In the genomic region with DNA sequence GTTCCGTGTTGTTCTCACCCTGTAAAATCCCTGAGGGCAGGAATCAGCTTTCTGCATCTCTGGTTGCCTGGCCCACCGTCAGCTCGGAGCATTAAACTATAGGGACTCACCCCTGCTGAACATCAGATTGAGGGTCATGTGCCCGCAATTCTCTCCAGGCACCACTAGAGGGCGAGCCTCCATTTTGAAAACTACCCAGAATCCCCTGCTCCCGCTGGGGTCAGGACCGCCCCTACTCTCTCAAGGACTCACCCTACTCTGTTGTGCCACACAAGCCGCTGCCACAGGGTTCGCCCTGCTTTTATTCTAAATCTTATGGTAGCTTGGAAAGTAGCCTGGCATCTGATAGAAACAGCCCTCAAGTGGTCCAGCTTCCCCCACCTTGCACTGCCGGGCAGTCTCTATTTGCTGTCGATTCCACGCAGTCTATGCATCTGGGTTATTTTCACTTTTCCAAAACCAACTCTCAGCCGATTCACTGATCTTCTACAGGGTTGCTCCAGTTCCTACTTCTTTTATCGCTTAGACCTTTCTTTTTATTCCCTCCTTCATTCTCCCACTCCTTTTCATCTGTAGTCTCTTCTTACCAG, we compare ENCODE assay signal across 8 cellular contexts.
A peak's percentile ranks its signal among the peaks of the same experiment; 100 is the strongest.
DNase-seq lines count a peak whose midpoint lies in the region; ATAC-seq, FAIRE-seq and TF ChIP-seq lines count a peak whose summit lies in the region.

No MANE protein-coding gene starts in this region.

- TF ChIP-seq CTCF in GM10266 (IDR thresholded peaks at IDR 0.05; ENCODE audit: control insufficient read depth, insufficient read depth, low read depth, missing control alignments) (peak; percentile 54), LNCAP (IDR thresholded peaks at IDR 0.05) (peak; percentile 75), K562 (IDR thresholded peaks at IDR 0.05 in 2 of 3, conservative IDR thresholded peaks at IDR 0.05 in 1 of 3; ENCODE audit: insufficient read depth in 2 of 3, low read depth in 1 of 3, low read length in 3 of 3) (peak; percentile 72 to 94 (median 76)), nephron (IDR thresholded peaks at IDR 0.05; ENCODE audit: unreplicated experiment in 3 of 3) (peak; percentile 34 to 47 (median 38))

- no peaks in the 10 kb centered on the region for H3K36me3 ChIP-seq in K562 (ENCODE audit: control insufficient read depth, insufficient read depth, low read length)

- 23% methylated on average over 14 of the region's 14 CpGs for WGBS in K562 (ENCODE audit: insufficient coverage, low coverage, missing lambda C conversion rate)

- peak; percentile 42 for DNase-seq in GM10266 (ENCODE audit: extremely low spot score)
- DNase-seq in K562 (ENCODE audit: extremely low read depth in 1 of 4, low spot score in 3 of 4), result peak; percentile 65 to 88 (median 79)
- DNase-seq in medulla oblongata (ENCODE audit: extremely low spot score), result no peak
- DNase-seq in left colon, result no peak
- DNase-seq in posterior vena cava (ENCODE audit: low spot score), result no peak

- H2AFZ ChIP-seq in K562 (ENCODE audit: low read depth, low read length), result peak overlapping the region; percentile 66

- peaks cover 6% of the 10 kb centered on the region for H3K27me3 Mint-ChIP-seq in nephron (ENCODE audit: low read depth)

- no peaks in the 10 kb centered on the region for H4K20me1 ChIP-seq in K562 (replicated peaks; ENCODE audit: control insufficient read depth, insufficient read depth, low read length)

- H3K9me3 ChIP-seq in K562 (replicated peaks; ENCODE audit: control insufficient read depth, insufficient read depth, low read depth, low read length), result no peaks in the 10 kb centered on the region

- BruUV-seq in K562 (replicated peaks; lab: Mats Ljungman, UMichigan), result no TSS peak

- H3K4me2 ChIP-seq in K562 (ENCODE audit: insufficient read depth, low read length), result peak overlapping the region; percentile 44

- no peak overlapping the region for H3K4me3 Mint-ChIP-seq in nephron

- H3K36me3 Mint-ChIP-seq in nephron (ENCODE audit: low read depth), result no peaks in the 10 kb centered on the region

- TF ChIP-seq EP300 in K562 (IDR thresholded peaks at IDR 0.05; ENCODE audit: low read length), result no peak

- no peak overlapping the region for H3K9ac ChIP-seq in K562 (ENCODE audit: insufficient read depth in 1 of 2, low read depth in 2 of 2, low read length in 2 of 2)

- peaks cover 0 to 8% of the 10 kb centered on the region in 2 experiments; a peak in 1 of 5 replicates for H3K27me3 ChIP-seq in K562 (ENCODE audit: control insufficient read depth in 2 of 2, insufficient read depth in 2 of 2, low read length in 2 of 2)

- no peaks in the 10 kb centered on the region for H3K79me2 ChIP-seq in K562 (ENCODE audit: control insufficient read depth, insufficient read depth, low read length)

- H3K9me1 ChIP-seq in K562 (ENCODE audit: control insufficient read depth, insufficient read depth, low read length), result no peaks in the 10 kb centered on the region

- in situ Hi-C loops in K562 (cut with MboI), result loop anchor here (5.0 kb wide), 1 partner anchor 382 kb away; no protein-coding TSS in a partner anchor

- peak; percentile 89 for ATAC-seq in GM21515 (IDR thresholded peaks at IDR 0.05; ENCODE audit: unreplicated experiment)
- ATAC-seq in K562, result peak; percentile 96
- no peak for ATAC-seq in left colon

- FAIRE-seq in K562 (lab: Jason Lieb, UNC), result peak; percentile 67

- H3K4me1 ChIP-seq in K562 (replicated peaks in 1 of 2; ENCODE audit: control insufficient read depth in 2 of 2, insufficient read depth in 2 of 2, low read length in 2 of 2), result no peaks in the 10 kb centered on the region

- H3K4me3 ChIP-seq in K562, result no peak overlapping the region

- H3K27ac ChIP-seq in K562 (ENCODE audit: extremely low read depth, low read depth, low read length), result no peak overlapping the region

- POLR2A ChIA-PET in K562 (lab: Yijun Ruan, JAX), result no interaction called here

- no peak for TF ChIP-seq POLR2A in K562 (conservative IDR thresholded peaks at IDR 0.05)

- peak; percentile 32 to 61; a peak in 2 of 4 replicates for TF ChIP-seq RAD21 in K562 (CRISPR knock-in tag; conservative IDR thresholded peaks at IDR 0.05 in 1 of 2, IDR thresholded peaks at IDR 0.05 in 1 of 2)

- CTCF ChIA-PET in K562 (lab: Yijun Ruan, JAX; ENCODE audit: low intra/inter-chr PET ratio), result no interaction called here

- peaks cover 8% of the 10 kb centered on the region for H3K9me3 Mint-ChIP-seq in nephron

- intact Hi-C loops in K562 (cut with micrococcal nuclease) (no loop called here), left colon (cut with DNase I, micrococcal nuclease) (no loop called here), posterior vena cava (cut with DNase I) (no loop called here)

- H3K4me1 Mint-ChIP-seq in nephron, result no peaks in the 10 kb centered on the region

- no peak overlapping the region for H3K27ac Mint-ChIP-seq in nephron

TF ChIP-seq in K562, 482 proteins besides CTCF, POLR2A, EP300 and RAD21 (continues in another document):
- TF ChIP-seq TRIM24 (IDR thresholded peaks at IDR 0.05), result no peak
- peak; percentile 72 for TF ChIP-seq USF2 (CRISPR knock-in tag; IDR thresholded peaks at IDR 0.05)
- TF ChIP-seq TFAM (CRISPR knock-in tag; conservative IDR thresholded peaks at IDR 0.05), result no peak
- TF ChIP-seq SMC3 (conservative IDR thresholded peaks at IDR 0.05; ENCODE audit: insufficient read depth, low read depth, low read length), result peak; percentile 43
- TF ChIP-seq ZNF143 (CRISPR knock-in tag; IDR thresholded peaks at IDR 0.05), result peak; percentile 83
- TF ChIP-seq RUNX1 (IDR thresholded peaks at IDR 0.05; ENCODE audit: low read depth), result no peak
- no peak for TF ChIP-seq FOXA1 (IDR thresholded peaks at IDR 0.05; ENCODE audit: borderline replicate concordance)
- 0 out of 2 replicates have a peak, but pooled peaks have one; percentile 25 for TF ChIP-seq FOSL1 (tag; conservative IDR thresholded peaks at IDR 0.05)
- no peak for TF ChIP-seq CHD2 (IDR thresholded peaks at IDR 0.05; ENCODE audit: low read depth, low read length)
- no peak for TF ChIP-seq TEAD1 (CRISPR knock-in tag; IDR thresholded peaks at IDR 0.05)
- TF ChIP-seq RCOR1 (IDR thresholded peaks at IDR 0.05; ENCODE audit: borderline replicate concordance in 1 of 2, low read depth in 2 of 2, low read length in 2 of 2), result 0 out of 4 replicates have a peak, but pooled peaks of 1 of the 2 experiments have one; percentile 21
- TF ChIP-seq TCF3 (CRISPR knock-in tag; IDR thresholded peaks at IDR 0.05), result no peak
- no peak for TF ChIP-seq NR1H2 (CRISPR knock-in tag; IDR thresholded peaks at IDR 0.05)
- no peak for TF ChIP-seq COPS2 (conservative IDR thresholded peaks at IDR 0.05)
- peak; percentile 68 for TF ChIP-seq USF1 (CRISPR knock-in tag; IDR thresholded peaks at IDR 0.05)
- no peak for TF ChIP-seq HNRNPH1 (optimal IDR thresholded peaks at IDR 0.05; ENCODE audit: low read depth, low read length)
- TF ChIP-seq MAFG (tag; conservative IDR thresholded peaks at IDR 0.05), result no peak
- TF ChIP-seq CBX3 (IDR thresholded peaks at IDR 0.05; ENCODE audit: borderline replicate concordance in 1 of 2, low read length in 2 of 2), result peak in 1 of 2 experiments; percentile 58; a peak in 1 of 3 replicates
- TF ChIP-seq PHF8 (IDR thresholded peaks at IDR 0.05; ENCODE audit: borderline replicate concordance, low read length), result no peak
- TF ChIP-seq L3MBTL2 (IDR thresholded peaks at IDR 0.05), result peak; percentile 56
- TF ChIP-seq TAF7 (tag; IDR thresholded peaks at IDR 0.05), result no peak
- TF ChIP-seq ZBTB7A (IDR thresholded peaks at IDR 0.05; ENCODE audit: borderline replicate concordance, control insufficient read depth, low read depth, low read length), result no peak
- TF ChIP-seq ZNF584 (CRISPR knock-in tag; IDR thresholded peaks at IDR 0.05; ENCODE audit: low read depth), result no peak
- TF ChIP-seq BCL6 (CRISPR knock-in tag; IDR thresholded peaks at IDR 0.05), result no peak
- TF ChIP-seq HCFC1 (IDR thresholded peaks at IDR 0.05; ENCODE audit: low read depth, low read length), result 0 out of 2 replicates have a peak, but pooled peaks have one; percentile 7
- TF ChIP-seq MYC (IDR thresholded peaks at IDR 0.05; ENCODE audit: low read depth, low read length), result peak; percentile 32; the same call in 1 of the 2 replicates
- no peak for TF ChIP-seq MYC (CRISPR knock-in tag; IDR thresholded peaks at IDR 0.05; ENCODE audit: borderline replicate concordance, low read depth)
- TF ChIP-seq TBL1XR1 (IDR thresholded peaks at IDR 0.05; ENCODE audit: low read length in 2 of 2), result no peak
- peak; percentile 12; the same call in 1 of the 2 replicates for TF ChIP-seq KLF16 (IDR thresholded peaks at IDR 0.05)
- TF ChIP-seq YY1 (IDR thresholded peaks at IDR 0.05; ENCODE audit: borderline replicate concordance in 1 of 3, control insufficient read depth in 1 of 3, extremely low read depth in 1 of 3, insufficient read depth in 3 of 3, insufficient read length in 1 of 3, insufficient replicate concordance in 2 of 3, low read depth in 1 of 3, low read length in 2 of 3), result peak in 2 of 3 experiments; percentile 15 to 78
- TF ChIP-seq PHB (CRISPR knock-in tag; IDR thresholded peaks at IDR 0.05), result no peak
- TF ChIP-seq HNRNPL (IDR thresholded peaks at IDR 0.05; ENCODE audit: low read depth, low read length), result no peak

Comparison
In these comparisons a context has a peak if more than half of its experiments do, and no peak if none do; other contexts are left out.
1. DNase-seq: peak in GM10266 (single experiment) and K562 (4 of 4); none in medulla oblongata (single experiment), left colon (0 of 2) and posterior vena cava (single experiment).
2. Peak in every context shown above with its lines, with median percentiles within 50 percentile points of each other: CTCF ChIP-seq.